Comparison of ENCODE assay signal across 9 cellular contexts in the genomic region with DNA sequence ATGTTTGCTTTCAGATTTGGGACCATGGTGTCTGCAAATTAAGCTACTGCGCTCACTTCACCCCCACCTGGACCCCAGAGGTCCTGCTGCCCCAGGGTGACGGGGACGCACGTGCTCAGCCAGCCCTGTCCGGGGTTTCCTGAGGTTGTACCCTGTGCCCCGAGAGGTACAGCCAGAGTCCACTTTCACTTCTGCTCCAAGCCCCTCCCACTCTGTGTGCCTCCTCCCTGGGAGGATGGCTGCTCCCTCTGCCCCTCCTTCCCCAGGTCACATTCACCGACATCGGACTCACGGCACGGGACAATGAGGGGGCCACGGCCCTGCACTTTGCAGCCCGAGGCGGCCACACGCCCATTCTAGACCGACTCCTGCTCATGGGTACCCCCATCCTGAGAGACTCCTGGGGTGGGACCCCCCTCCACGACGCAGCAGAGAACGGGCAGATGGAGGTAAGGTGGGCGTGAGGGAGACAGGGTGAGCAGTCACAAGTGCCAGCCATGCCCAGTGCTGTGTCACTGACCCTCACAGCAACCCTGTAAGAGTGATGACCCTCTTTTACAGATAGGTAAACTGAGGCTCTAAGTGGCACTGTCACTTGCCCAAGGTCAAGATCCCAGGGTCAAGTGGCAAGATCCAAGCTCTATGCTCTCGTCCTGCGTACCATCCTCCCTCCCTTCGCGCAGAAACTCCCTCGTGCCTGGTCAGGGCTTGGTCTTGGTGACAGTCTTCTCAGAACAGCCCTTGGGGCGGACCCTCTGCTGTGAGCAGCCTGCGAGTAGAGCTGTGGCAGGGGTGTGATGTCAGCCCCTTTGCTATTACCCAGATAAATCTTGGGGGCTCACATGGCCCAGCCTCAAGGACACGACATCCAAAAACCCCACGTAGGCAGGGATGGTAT. TPM values are rescaled to one million over a fixed set of nuclear protein-coding genes. Genes with fewer than 3 reads are reported as not detected.
DNase-seq lines count a peak whose midpoint lies in the region; ATAC-seq and TF ChIP-seq lines count a peak whose summit lies in the region.
"Had no signal": no experiment of that assay in that cellular context is flagged by ENCODE, and none has a peak within 500 bp of the region (broad histone marks: within the 10 kb centered on the region; RNA-seq: fewer than 3 reads in every experiment).

No MANE protein-coding gene starts in this region.

- no peak for TF ChIP-seq POLR2A in Peyer's patch (IDR thresholded peaks at IDR 0.05)

- CTCF ChIA-PET in activated CD4-positive, alpha-beta T cell treated with anti-CD3 and anti-CD28 coated beads, Interleukin-2, amount 10 ng/mL, durations not matched to agents 7 days and 5 days (lab: Charles Lee), result interaction anchor here (1.2 to 1.3 kb wide), 2 partner anchors 14 to 25 kb away, joined by 3 to 4 read pairs; no protein-coding TSS in a partner anchor

- no peaks in the 10 kb centered on the region for H3K27me3 Mint-ChIP-seq in activated CD4-positive, alpha-beta T cell treated with anti-CD3 and anti-CD28 coated beads, Interleukin-2, amount 10 ng/mL, durations not matched to agents 7 days and 5 days

- no peak overlapping the region for H3K4me3 Mint-ChIP-seq in activated CD4-positive, alpha-beta T cell treated with anti-CD3 and anti-CD28 coated beads, Interleukin-2, amount 10 ng/mL, durations not matched to agents 7 days and 5 days

- peak in 2 of 3 donors; percentile 87 to 92 for DNase-seq in Peyer's patch
- peak; percentile 74 for DNase-seq in osteoblast (ENCODE audit: insufficient read length, low spot score, missing footprints)
- no peak for DNase-seq in NCI-H2081 (lab: John Stamatoyannopoulos, UW)
- no peak for DNase-seq in activated gamma-delta T cell (lab: John Stamatoyannopoulos, UW)
- no peak for DNase-seq in activated CD4-positive, alpha-beta T cell treated with anti-CD3 and anti-CD28 coated beads, Interleukin-2, amount 10 ng/mL, durations not matched to agents 7 days and 5 days

- no peaks in the 10 kb centered on the region for H3K27me3 ChIP-seq in Peyer's patch
- H3K27me3 ChIP-seq in osteoblast (ENCODE audit: insufficient read depth, low read length), result no peaks in the 10 kb centered on the region

- ATAC-seq in GM18868 (IDR thresholded peaks at IDR 0.05; ENCODE audit: unreplicated experiment) (peak; percentile 75), HG02623 (IDR thresholded peaks at IDR 0.05; ENCODE audit: unreplicated experiment) (peak; percentile 58), HG02571 (IDR thresholded peaks at IDR 0.05; ENCODE audit: unreplicated experiment) (no peak)

- H3K4me2 ChIP-seq in osteoblast (ENCODE audit: insufficient read depth, low read length), result peak overlapping the region; percentile 32

- TF ChIP-seq CTCF in Peyer's patch (IDR thresholded peaks at IDR 0.05) (no peak), osteoblast (IDR thresholded peaks at IDR 0.05; ENCODE audit: extremely low read depth, low read depth, low read length) (no peak)

- peaks cover 9% of the 10 kb centered on the region for H3K9me3 Mint-ChIP-seq in activated CD4-positive, alpha-beta T cell treated with anti-CD3 and anti-CD28 coated beads, Interleukin-2, amount 10 ng/mL, durations not matched to agents 7 days and 5 days

- H3K4me1 Mint-ChIP-seq in activated CD4-positive, alpha-beta T cell treated with anti-CD3 and anti-CD28 coated beads, Interleukin-2, amount 10 ng/mL, durations not matched to agents 7 days and 5 days, result peaks cover 13% of the 10 kb centered on the region

- POLR2A ChIA-PET in activated CD4-positive, alpha-beta T cell treated with anti-CD3 and anti-CD28 coated beads, Interleukin-2, amount 10 ng/mL, durations not matched to agents 7 days and 5 days (lab: Charles Lee), result no interaction called here

- no peaks in the 10 kb centered on the region for H4K20me1 ChIP-seq in osteoblast (ENCODE audit: insufficient read depth, low read length)

- H3K4me3 ChIP-seq in Peyer's patch, result peak overlapping the region; percentile 11 to 46 (median 32)
- H3K4me3 ChIP-seq in osteoblast (ENCODE audit: insufficient read depth, low read length), result no peak overlapping the region

- peak overlapping the region in 2 of 4 donors; percentile 30 to 76 for H3K27ac ChIP-seq in Peyer's patch
- no peak overlapping the region for H3K27ac ChIP-seq in osteoblast (ENCODE audit: low read depth, low read length)
- H3K27ac ChIP-seq: epithelial cell of prostate had no signal

- peaks cover 0 to 27% (median 6%) of the 10 kb centered on the region in 4 donors for H3K4me1 ChIP-seq in Peyer's patch
- no peaks in the 10 kb centered on the region for H3K4me1 ChIP-seq in osteoblast (ENCODE audit: insufficient read depth, low read length)

- no peak overlapping the region for H3K27ac Mint-ChIP-seq in activated CD4-positive, alpha-beta T cell treated with anti-CD3 and anti-CD28 coated beads, Interleukin-2, amount 10 ng/mL, durations not matched to agents 7 days and 5 days

- H3K36me3 ChIP-seq in Peyer's patch (no peaks in the 10 kb centered on the region), osteoblast (ENCODE audit: insufficient read depth, low read length) (no peaks in the 10 kb centered on the region)

- H2AFZ ChIP-seq in osteoblast (ENCODE audit: low read length), result no peak overlapping the region

- no peaks in the 10 kb centered on the region for H3K79me2 ChIP-seq in osteoblast (ENCODE audit: insufficient read depth, low read length)

- H3K9me3 ChIP-seq in Peyer's patch, result no peaks in the 10 kb centered on the region
- H3K9me3 ChIP-seq in osteoblast (ENCODE audit: low read depth, low read length), result peaks cover 3% of the 10 kb centered on the region

- H3K36me3 Mint-ChIP-seq in activated CD4-positive, alpha-beta T cell treated with anti-CD3 and anti-CD28 coated beads, Interleukin-2, amount 10 ng/mL, durations not matched to agents 7 days and 5 days (ENCODE audit: low read depth), result no peaks in the 10 kb centered on the region

RNA-seq across cellular contexts. Expression of a gene that starts 7.6 kb away (rescaled TPM):
- 1 to 10 TPM in 1 of 4 donors, under 1 TPM in 1, not detected in 2; 0.27 to 2.5 TPM for total RNA-seq in Peyer's patch
- total RNA-seq in osteoblast, result 1.8 and 9.8 TPM in 2 replicates
- total RNA-seq in activated CD4-positive, alpha-beta T cell treated with anti-CD3 and anti-CD28 coated beads, Interleukin-2, amount 10 ng/mL, durations not matched to agents 7 days and 5 days, result under 1 TPM in 1 of 2 experiments, not detected in 1; 0.05 TPM

RNA-seq across cellular contexts. Expression of a gene that starts 30.7 kb away (rescaled TPM):
- total RNA-seq in Peyer's patch (under 1 TPM in 2 of 4 donors, not detected in 2; 0.27 to 0.28 TPM), osteoblast (under 0.01 TPM in 2 replicates)
- not detected for total RNA-seq in activated CD4-positive, alpha-beta T cell treated with anti-CD3 and anti-CD28 coated beads, Interleukin-2, amount 10 ng/mL, durations not matched to agents 7 days and 5 days

RNA-seq across cellular contexts. Expression of a gene that starts 47.0 kb away (rescaled TPM):
- total RNA-seq in Peyer's patch (10 to 100 TPM; 13.2 to 45.2 (median 24.2) TPM), osteoblast (11.6 and 12.4 TPM in 2 replicates)
- total RNA-seq in activated CD4-positive, alpha-beta T cell treated with anti-CD3 and anti-CD28 coated beads, Interleukin-2, amount 10 ng/mL, durations not matched to agents 7 days and 5 days, result 10 to 100 TPM; 27.1 to 30.0 TPM

RNA-seq across cellular contexts. Expression of a gene that starts 51.0 kb away (rescaled TPM):
- under 1 TPM in 3 of 4 donors, not detected in 1; 0.40 to 0.57 (median 0.53) TPM for total RNA-seq in Peyer's patch
- 0.88 and 1.8 TPM in 2 replicates for total RNA-seq in osteoblast
- total RNA-seq in activated CD4-positive, alpha-beta T cell treated with anti-CD3 and anti-CD28 coated beads, Interleukin-2, amount 10 ng/mL, durations not matched to agents 7 days and 5 days, result not detected

Comparison
In these comparisons a context has a peak if more than half of its experiments do, and no peak if none do; other contexts are left out.
1. DNase-seq: peak in Peyer's patch (2 of 3) and osteoblast (single experiment); none in NCI-H2081 (0 of 2), activated gamma-delta T cell (single experiment) and activated CD4-positive, alpha-beta T cell treated with anti-CD3 and anti-CD28 coated beads, Interleukin-2, amount 10 ng/mL, durations not matched to agents 7 days and 5 days (single experiment).